ENCODE assay signal across 27 cellular contexts in the genomic region with DNA sequence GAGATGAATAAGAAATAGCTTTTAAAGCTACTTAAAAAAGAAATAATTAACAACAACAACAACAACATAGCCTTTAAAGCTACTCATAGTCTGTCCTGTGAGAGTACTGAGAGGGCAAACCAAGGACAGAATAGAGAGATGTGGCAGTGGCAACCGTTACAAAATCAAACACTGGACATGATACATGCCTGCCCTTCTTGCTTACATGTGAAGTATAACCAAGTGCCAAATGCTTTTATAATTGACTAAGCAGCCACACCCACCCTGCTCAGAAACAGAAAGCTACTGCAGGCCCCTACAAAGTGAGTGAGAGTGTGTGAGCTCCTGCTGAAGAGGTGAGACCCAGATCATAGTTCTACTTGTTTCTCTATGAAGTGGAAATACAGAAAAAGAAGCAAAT. TPM values are rescaled to one million over a fixed set of nuclear protein-coding genes. Genes with fewer than 3 reads are reported as not detected.
DNase-seq lines count a peak whose midpoint lies in the region; ATAC-seq, FAIRE-seq and TF ChIP-seq lines count a peak whose summit lies in the region.
"Had no signal": no experiment of that assay in that cellular context is flagged by ENCODE, and none has a peak within 500 bp of the region (broad histone marks: within the 10 kb centered on the region; RNA-seq: fewer than 3 reads in every experiment).

No MANE protein-coding gene starts in this region.

- FAIRE-seq in K562 (lab: Jason Lieb, UNC) = no peak

- no peak for TF ChIP-seq EP300 in K562 (IDR thresholded peaks at IDR 0.05; ENCODE audit: low read length)

- POLR2A ChIA-PET in K562 (lab: Yijun Ruan, JAX) = interaction anchor here (1.4 kb wide), 1 partner anchor 38 kb away, joined by 5 read pairs; the partner anchor contains the start of gene NDUFB4

- H2BK12ac ChIP-seq in mesenchymal stem cell (ENCODE audit: low read length in 2 of 2) = no peak overlapping the region

- H3K9me3 ChIP-seq in heart left ventricle (peaks cover 0 to 5% (median 0%) of the 10 kb centered on the region in 12 donors), K562 (replicated peaks; ENCODE audit: control insufficient read depth, insufficient read depth, low read depth, low read length) (no peaks in the 10 kb centered on the region), osteoblast (ENCODE audit: low read depth, low read length) (no peaks in the 10 kb centered on the region), mesenchymal stem cell (ENCODE audit: control insufficient read depth, low read length) (peaks cover 5% of the 10 kb centered on the region)
- H3K9me3 ChIP-seq: ascending aorta, colonic mucosa, neutrophil, prostate gland, SK-N-SH had no signal

- BruUV-seq in K562 (replicated peaks; lab: Mats Ljungman, UMichigan) = no TSS peak

- no peaks in the 10 kb centered on the region for H3K79me1 ChIP-seq in mesenchymal stem cell (replicated peaks; ENCODE audit: low read length, poor library complexity, severe bottlenecking)

- peaks cover 0 to 3% (median 0%) of the 10 kb centered on the region in 12 donors for H3K4me1 ChIP-seq in heart left ventricle
- no peaks in the 10 kb centered on the region for H3K4me1 ChIP-seq in K562 (replicated peaks in 1 of 2; ENCODE audit: control insufficient read depth in 2 of 2, insufficient read depth in 2 of 2, low read length in 2 of 2)
- H3K4me1 ChIP-seq in osteoblast (ENCODE audit: insufficient read depth, low read length) = peaks cover 4% of the 10 kb centered on the region
- H3K4me1 ChIP-seq in mesenchymal stem cell (ENCODE audit: control insufficient read depth, insufficient read depth, low read depth, low read length) = no peaks in the 10 kb centered on the region
- H3K4me1 ChIP-seq: ascending aorta, colonic mucosa, prostate gland had no signal

- H3K27ac ChIP-seq in heart left ventricle (peak overlapping the region in 2 of 12 donors; percentile 39 to 54), K562 (ENCODE audit: extremely low read depth, low read depth, low read length) (no peak overlapping the region), osteoblast (ENCODE audit: low read depth, low read length) (no peak overlapping the region), mesenchymal stem cell (ENCODE audit: low read length, poor library complexity, severe bottlenecking) (no peak overlapping the region)
- H3K27ac ChIP-seq: ascending aorta, colonic mucosa, epithelial cell of prostate, neutrophil, prostate gland had no signal

- in situ Hi-C loops in K562 (cut with MboI) = no loop called here

- H2AFZ ChIP-seq in K562 (ENCODE audit: low read depth, low read length) (peak overlapping the region; percentile 32; the same call in 1 of the 2 replicates), osteoblast (ENCODE audit: low read length) (no peak overlapping the region), mesenchymal stem cell (ENCODE audit: low read depth, low read length) (no peak overlapping the region)

- no peaks in the 10 kb centered on the region for H4K20me1 ChIP-seq in K562 (replicated peaks; ENCODE audit: control insufficient read depth, insufficient read depth, low read length)
- no peaks in the 10 kb centered on the region for H4K20me1 ChIP-seq in osteoblast (ENCODE audit: insufficient read depth, low read length)

- no peaks in the 10 kb centered on the region for H3K27me3 ChIP-seq in heart left ventricle
- H3K27me3 ChIP-seq in K562 (ENCODE audit: control insufficient read depth in 2 of 2, insufficient read depth in 2 of 2, low read length in 2 of 2) = no peaks in the 10 kb centered on the region
- H3K27me3 ChIP-seq in osteoblast (ENCODE audit: insufficient read depth, low read length) = no peaks in the 10 kb centered on the region
- H3K27me3 ChIP-seq in mesenchymal stem cell (ENCODE audit: control insufficient read depth in 1 of 2, insufficient read depth in 1 of 2, low read length in 2 of 2) = no peaks in the 10 kb centered on the region
- H3K27me3 ChIP-seq: ascending aorta, colonic mucosa, neutrophil had no signal

- no peak overlapping the region for H3K4me3 ChIP-seq in heart left ventricle
- no peak overlapping the region for H3K4me3 ChIP-seq in K562
- no peak overlapping the region for H3K4me3 ChIP-seq in osteoblast (ENCODE audit: insufficient read depth, low read length)
- H3K4me3 ChIP-seq in mesenchymal stem cell (ENCODE audit: insufficient read depth in 1 of 2, low read depth in 1 of 2, low read length in 2 of 2) = no peak overlapping the region
- H3K4me3 ChIP-seq: ascending aorta, colonic mucosa, prostate gland had no signal

- H3K9ac ChIP-seq in K562 (ENCODE audit: insufficient read depth in 1 of 2, low read depth in 2 of 2, low read length in 2 of 2) (no peak overlapping the region), mesenchymal stem cell (ENCODE audit: low read length) (no peak overlapping the region)
- H3K9ac ChIP-seq: SK-N-SH had no signal

- no peak overlapping the region for H3K18ac ChIP-seq in mesenchymal stem cell (ENCODE audit: low read depth in 1 of 2, low read length in 2 of 2)

- whole genome bisulfite sequencing in heart left ventricle, 4 donors = 0 to 28% (median 10%) methylated on average over 1 of the region's 1 CpG
- 0% methylated on average over 1 of the region's 1 CpG for WGBS in K562 (ENCODE audit: insufficient coverage, low coverage, missing lambda C conversion rate)
- no CpG with 5 or more reads among the region's 1 CpG for WGBS in mesenchymal stem cell

- H2BK5ac ChIP-seq in mesenchymal stem cell (ENCODE audit: low read depth, low read length, poor library complexity, severe bottlenecking) = no peak overlapping the region

- H3K23ac ChIP-seq in mesenchymal stem cell (ENCODE audit: low read length in 2 of 2) = no peak overlapping the region

- no peak overlapping the region for H2BK120ac ChIP-seq in mesenchymal stem cell (ENCODE audit: low read depth, low read length)

- DNase-seq in heart left ventricle = no peak
- DNase-seq in Right ventricle myocardium superior = no peak
- DNase-seq in NCI-H460 (ENCODE audit: extremely low read depth, low read depth) = peak; percentile 56
- DNase-seq in K562 (ENCODE audit: extremely low read depth in 1 of 4, low spot score in 3 of 4) = no peak
- peak; percentile 6 for DNase-seq in osteoblast (ENCODE audit: insufficient read length, low spot score, missing footprints)
- no peak for DNase-seq in activated CD8-positive, alpha-beta memory T cell treated with anti-CD3 and anti-CD28 coated beads, Interleukin-2, amount 50 U/mL, for 4 hours
- DNase-seq in mesenchymal stem cell = no peak
- DNase-seq: ACHN; activated CD4-positive, alpha-beta T cell treated with anti-CD3 and anti-CD28 coated beads, Interleukin-2, amount 50 U/mL, for 4 hours; activated CD8-positive, alpha-beta memory T cell treated with anti-CD3 and anti-CD28 coated beads, Interleukin-2, amount 10 ng/mL, durations not matched to agents 7 days and 5 days; activated gamma-delta T cell treated with Interleukin-2 at 50 U/mL for 16 hours; activated naive CD8-positive, alpha-beta T cell treated with anti-CD3 and anti-CD28 coated beads, Interleukin-2, amount 10 ng/mL, durations not matched to agents 7 days and 5 days; activated T-cell treated with anti-CD3 and anti-CD28 coated beads, Interleukin-2, amount 50 U/mL, for 48 hours; colonic mucosa; effector CD8-positive, alpha-beta T cell; NCI-H1048; NCI-H1694; NCI-H2171 treated with DMSO at 0.1 percent for 48 hours; NCI-H526; SK-N-SH; stimulated activated naive CD4-positive, alpha-beta T cell had no signal

- no peak for TF ChIP-seq CTCF in heart left ventricle (IDR thresholded peaks at IDR 0.05)
- no peak for TF ChIP-seq CTCF in K562 (IDR thresholded peaks at IDR 0.05 in 2 of 3, conservative IDR thresholded peaks at IDR 0.05 in 1 of 3; ENCODE audit: insufficient read depth in 2 of 3, low read depth in 1 of 3, low read length in 3 of 3)
- no peak for TF ChIP-seq CTCF in osteoblast (IDR thresholded peaks at IDR 0.05; ENCODE audit: extremely low read depth, low read depth, low read length)

- no peak overlapping the region for H3K14ac ChIP-seq in mesenchymal stem cell (ENCODE audit: low read length in 2 of 2)

- TF ChIP-seq POLR2A in heart left ventricle (IDR thresholded peaks at IDR 0.05) = no peak
- no peak for TF ChIP-seq POLR2A in K562 (conservative IDR thresholded peaks at IDR 0.05)

- no peak for TF ChIP-seq RAD21 in K562 (CRISPR knock-in tag; conservative IDR thresholded peaks at IDR 0.05 in 1 of 2, IDR thresholded peaks at IDR 0.05 in 1 of 2)

- H3K4me2 ChIP-seq in K562 (ENCODE audit: insufficient read depth, low read length) (no peak overlapping the region), osteoblast (ENCODE audit: insufficient read depth, low read length) (no peak overlapping the region), mesenchymal stem cell (ENCODE audit: low read length, poor library complexity, severe bottlenecking) (no peak overlapping the region)
- H3K4me2 ChIP-seq: SK-N-SH had no signal

- H2AK5ac ChIP-seq in mesenchymal stem cell (ENCODE audit: low read length, severe bottlenecking) = no peak overlapping the region

- no peaks in the 10 kb centered on the region for H3K9me1 ChIP-seq in K562 (ENCODE audit: control insufficient read depth, insufficient read depth, low read length)

- CTCF ChIA-PET in K562 (lab: Yijun Ruan, JAX; ENCODE audit: low intra/inter-chr PET ratio) = no interaction called here

- H4K91ac ChIP-seq in mesenchymal stem cell (ENCODE audit: low read length) = no peak overlapping the region

- no peak overlapping the region for H2BK15ac ChIP-seq in mesenchymal stem cell (ENCODE audit: low read depth, poor library complexity, severe bottlenecking)

- peak in 3 of 4 donors; percentile 18 to 71 (median 58) for ATAC-seq in heart left ventricle
- no peak for ATAC-seq in Right ventricle myocardium superior (ENCODE audit: poor library complexity)
- no peak for ATAC-seq in K562
- ATAC-seq in HG02870 (IDR thresholded peaks at IDR 0.05; ENCODE audit: unreplicated experiment) = no peak
- ATAC-seq: activated CD4-positive, CD25-positive, alpha-beta regulatory T cell treated with anti-CD3 and anti-CD28 coated beads, Interleukin-2, amount 50 U/mL, for 24 hours; activated CD8-positive, alpha-beta memory T cell treated with anti-CD3 and anti-CD28 coated beads, Interleukin-2, amount 10 ng/mL, durations not matched to agents 7 days and 5 days had no signal

- H3K79me2 ChIP-seq in K562 (ENCODE audit: control insufficient read depth, insufficient read depth, low read length) = no peaks in the 10 kb centered on the region
- H3K79me2 ChIP-seq in osteoblast (ENCODE audit: insufficient read depth, low read length) = no peaks in the 10 kb centered on the region

- H3K36me3 ChIP-seq in heart left ventricle (no peaks in the 10 kb centered on the region), K562 (ENCODE audit: control insufficient read depth, insufficient read depth, low read length) (no peaks in the 10 kb centered on the region), osteoblast (ENCODE audit: insufficient read depth, low read length) (no peaks in the 10 kb centered on the region), mesenchymal stem cell (ENCODE audit: control insufficient read depth in 1 of 2, insufficient read depth in 2 of 2, low read depth in 1 of 2, low read length in 2 of 2) (no peaks in the 10 kb centered on the region)
- H3K36me3 ChIP-seq: ascending aorta, colonic mucosa, neutrophil, prostate gland had no signal

- intact Hi-C loops in heart left ventricle (cut with DNase I) (no loop called here), Right ventricle myocardium superior (cut with DNase I) (no loop called here), K562 (cut with micrococcal nuclease) (no loop called here)

- H3K4ac ChIP-seq in mesenchymal stem cell (ENCODE audit: low read depth in 1 of 2, low read length in 2 of 2) = no peak overlapping the region

- no peak overlapping the region for H4K8ac ChIP-seq in mesenchymal stem cell (ENCODE audit: low read length)

RNA-seq across cellular contexts. Expression of gene NDUFB4, which starts 38.4 kb away (rescaled TPM):
- total RNA-seq in heart left ventricle (100 to 1,000 TPM; 283 to 596 (median 505) TPM), Right ventricle myocardium superior (570 TPM), K562 (2014; rRNA removed) (140 and 146 TPM in 2 replicates), K562 (2014; rRNA removed; fragmentation: Illumina TruSeq; extraction: Trizol) (132 and 195 TPM in 2 replicates), K562 (2015; rRNA removed; fragmentation: Illumina TruSeq; extraction: Trizol) (312 and 351 TPM in 2 replicates), K562 (2021) (125 and 129 TPM in 2 replicates), osteoblast (38.4 and 40.7 TPM in 2 replicates)
- polyA plus RNA-seq in heart left ventricle (100 to 1,000 TPM; 477 to 899 TPM), K562 (2011; rRNA removed) (124 and 135 TPM in 2 replicates), K562 (2014; fragmentation: Illumina TruSeq; extraction: Trizol) (210 and 237 TPM in 2 replicates), K562 (2014; fragmentation: Nextera tagmentation; extraction: Ambion mirVana) (100 to 1,000 TPM; 560 to 670 TPM), K562 (2014; rRNA removed) (227 and 285 TPM in 2 replicates)
- 185 and 192 TPM in 2 replicates for total RNA-seq in NCI-H460 (2014; rRNA removed; shearing (Covaris generic))
- 64.7 and 92.2 TPM in 2 replicates for polyA plus RNA-seq in NCI-H460 (2014; cell fraction: nucleus; rRNA removed)
- 19.3 and 23.3 TPM in 2 replicates for total RNA-seq in K562 (2011; cell fraction: chromatin; rRNA removed; ENCODE audit: low replicate concordance)
- 30.1 and 30.4 TPM in 2 replicates for total RNA-seq in K562 (2011; cell fraction: nucleolus; rRNA removed)
- total RNA-seq in K562 (2011; cell fraction: nucleoplasm; rRNA removed) = 35.7 and 56.3 TPM in 2 replicates
- polyA plus RNA-seq in K562 (2011; cell fraction: cytosol; rRNA removed) = 263 and 300 TPM in 2 replicates
- polyA plus RNA-seq in K562 (2011; cell fraction: nucleus; rRNA removed) = 86.7 and 94.9 TPM in 2 replicates
- polyA plus RNA-seq in K562 (2012) = 185 and 189 TPM in 2 replicates
- polyA minus RNA-seq in K562 (2011; rRNA and poly(A)+ RNA removed) = 69.5 and 81.5 TPM in 2 replicates
- polyA minus RNA-seq in K562 (2011; cell fraction: cytosol; rRNA and poly(A)+ RNA removed) = 78.5 and 124 TPM in 2 replicates
- 28.1 and 49.5 TPM in 2 replicates for polyA minus RNA-seq in K562 (2011; cell fraction: nucleus; rRNA and poly(A)+ RNA removed)
- 376 TPM for polyA plus RNA-seq in mesenchymal stem cell (2013, experiment 1 of 2)
- polyA plus RNA-seq in mesenchymal stem cell (2013, experiment 2 of 2) = 362 TPM

RNA-seq across cellular contexts. Expression of gene HGD, which starts 47.5 kb away (rescaled TPM):
- total RNA-seq in heart left ventricle = under 1 TPM in 3 of 9 donors, not detected in 6; 0.16 to 0.62 (median 0.56) TPM
- not detected for polyA plus RNA-seq in heart left ventricle
- total RNA-seq in Right ventricle myocardium superior = not detected
- total RNA-seq in NCI-H460 (2014; rRNA removed; shearing (Covaris generic)) = 1.3 and 2.2 TPM in 2 replicates
- polyA plus RNA-seq in NCI-H460 (2014; cell fraction: nucleus; rRNA removed) = 1.1 and 4.6 TPM in 2 replicates
- total RNA-seq in K562 (2011; cell fraction: chromatin; rRNA removed; ENCODE audit: low replicate concordance) = not detected in 2 replicates
- not detected in 2 replicates for total RNA-seq in K562 (2011; cell fraction: nucleolus; rRNA removed)
- total RNA-seq in K562 (2011; cell fraction: nucleoplasm; rRNA removed) = not detected in 2 replicates
- total RNA-seq in K562 (2014; rRNA removed) = not detected in 2 replicates
- 0.25 TPM in 1 of 2 replicates, not detected in the other for total RNA-seq in K562 (2014; rRNA removed; fragmentation: Illumina TruSeq; extraction: Trizol)
- not detected in 2 replicates for total RNA-seq in K562 (2015; rRNA removed; fragmentation: Illumina TruSeq; extraction: Trizol)
- total RNA-seq in K562 (2021) = 0.51 TPM in 1 of 2 replicates, not detected in the other
- polyA plus RNA-seq in K562 (2011; rRNA removed) = 0.17 and 0.30 TPM in 2 replicates
- polyA plus RNA-seq in K562 (2011; cell fraction: cytosol; rRNA removed) = 0.09 and 0.87 TPM in 2 replicates
- 0.37 and 0.38 TPM in 2 replicates for polyA plus RNA-seq in K562 (2011; cell fraction: nucleus; rRNA removed)
- 0.22 and 0.42 TPM in 2 replicates for polyA plus RNA-seq in K562 (2012)
- polyA plus RNA-seq in K562 (2014; fragmentation: Illumina TruSeq; extraction: Trizol) = 0.09 TPM in 1 of 2 replicates, not detected in the other
- under 1 TPM; 0.08 to 0.21 TPM for polyA plus RNA-seq in K562 (2014; fragmentation: Nextera tagmentation; extraction: Ambion mirVana)
- polyA plus RNA-seq in K562 (2014; rRNA removed) = 0.09 TPM in 1 of 2 replicates, not detected in the other
- 0.24 and 0.53 TPM in 2 replicates for polyA minus RNA-seq in K562 (2011; rRNA and poly(A)+ RNA removed)
- polyA minus RNA-seq in K562 (2011; cell fraction: cytosol; rRNA and poly(A)+ RNA removed) = not detected in 2 replicates
- polyA minus RNA-seq in K562 (2011; cell fraction: nucleus; rRNA and poly(A)+ RNA removed) = 0.40 TPM in 1 of 2 replicates, not detected in the other
- total RNA-seq in osteoblast = under 0.01 TPM in 2 replicates
- 0.12 TPM for polyA plus RNA-seq in mesenchymal stem cell (2013, experiment 1 of 2)
- 0.07 TPM for polyA plus RNA-seq in mesenchymal stem cell (2013, experiment 2 of 2)
- polyA plus RNA-seq: SK-N-SH had no signal

Comparison
In these comparisons a context has a peak if more than half of its experiments do, and no peak if none do; other contexts are left out.
1. ATAC-seq: peak in heart left ventricle (3 of 4); none in Right ventricle myocardium superior (single experiment), K562 (single experiment) and HG02870 (single experiment).
2. DNase-seq: peak in NCI-H460 (single experiment) and osteoblast (single experiment); none in heart left ventricle (0 of 5), Right ventricle myocardium superior (single experiment), K562 (0 of 4), activated CD8-positive, alpha-beta memory T cell treated with anti-CD3 and anti-CD28 coated beads, Interleukin-2, amount 50 U/mL, for 4 hours (single experiment) and mesenchymal stem cell (single experiment).